In genomic region chr11:128868851-128869671, GRCh38 we compare ENCODE assay signal across 1 cellular context.
TF ChIP-seq lines count a peak whose summit lies in the region.

No MANE protein-coding gene starts in this region.

TF ChIP-seq in H1, 55 proteins besides CTCF, POLR2A, EP300 and RAD21:
- TF ChIP-seq ATF2 (IDR thresholded peaks at IDR 0.05; ENCODE audit: low read length) (no peak), SP1 (IDR thresholded peaks at IDR 0.05; ENCODE audit: low read depth, low read length) (no peak), RXRA (IDR thresholded peaks at IDR 0.05; ENCODE audit: insufficient read depth, low read depth, low read length) (no peak), E2F6 (IDR thresholded peaks at IDR 0.05) (no peak), POU5F1 (IDR thresholded peaks at IDR 0.05; ENCODE audit: low read depth, low read length) (no peak)
